ENCODE assay signal across 16 cellular contexts in the genomic region with DNA sequence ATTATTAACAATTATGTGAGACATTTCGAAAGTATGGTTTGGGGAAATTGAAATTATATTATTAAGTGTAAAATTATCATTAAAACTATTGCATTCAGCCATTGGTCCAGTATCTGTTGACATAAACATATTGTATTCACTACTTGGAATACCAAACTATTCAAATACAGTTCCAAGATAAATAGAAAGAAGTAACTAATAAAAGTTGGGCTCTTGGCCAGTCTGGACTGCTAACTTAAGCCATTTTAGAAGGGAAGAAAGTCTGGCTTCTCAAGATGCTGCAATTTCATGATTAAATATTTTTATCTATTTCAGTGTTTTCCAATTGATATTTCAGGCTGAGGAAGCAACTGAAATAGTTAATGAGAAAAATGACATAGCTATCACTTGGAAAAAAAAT.
"Had no signal": no experiment of that assay in that cellular context is flagged by ENCODE, and none has a peak within 500 bp of the region (broad histone marks: within the 10 kb centered on the region; RNA-seq: fewer than 3 reads in every experiment).

No MANE protein-coding gene starts in this region.

- ATAC-seq: activated CD4-positive, CD25-positive, alpha-beta regulatory T cell treated with anti-CD3 and anti-CD28 coated beads, Interleukin-2, amount 50 U/mL, for 24 hours; activated T-cell treated with anti-CD3 and anti-CD28 coated beads, Interleukin-2, amount 50 U/mL, for 4 hours had no signal

- DNase-seq: activated CD4-positive, alpha-beta T cell treated with anti-CD3 and anti-CD28 coated beads, Interleukin-2, amount 50 U/mL, for 1 hour; activated CD8-positive, alpha-beta memory T cell treated with anti-CD3 and anti-CD28 coated beads, Interleukin-2, amount 50 U/mL, for 4 hours; activated naive CD4-positive, alpha-beta T cell treated with anti-CD3 and anti-CD28 coated beads for 36 hours; activated T-cell treated with anti-CD3 and anti-CD28 coated beads, Interleukin-2, amount 50 U/mL, for 4 hours; aorta; dorsolateral prefrontal cortex; endodermal cell; left ventricle myocardium inferior; mammary epithelial cell; occipital lobe; posterior cingulate gyrus; retina; stimulated activated CD8-positive, alpha-beta memory T cell treated with anti-CD3 and anti-CD28 coated beads, Interleukin-4, amount 100 ng/mL, for 48 hours; stimulated activated naive CD4-positive, alpha-beta T cell had no signal

- H3K36me3 ChIP-seq: cardiac muscle cell, left ventricle myocardium inferior had no signal

- H3K9me3 ChIP-seq: left ventricle myocardium inferior had no signal

- H3K27ac ChIP-seq: cardiac muscle cell, dorsolateral prefrontal cortex, left ventricle myocardium inferior had no signal

- H3K27me3 ChIP-seq: cardiac muscle cell, dorsolateral prefrontal cortex had no signal

- H3K4me3 ChIP-seq: cardiac muscle cell, dorsolateral prefrontal cortex, left ventricle myocardium inferior had no signal
